Comparison of ENCODE assay signal across 1 cellular context in the genomic region with DNA sequence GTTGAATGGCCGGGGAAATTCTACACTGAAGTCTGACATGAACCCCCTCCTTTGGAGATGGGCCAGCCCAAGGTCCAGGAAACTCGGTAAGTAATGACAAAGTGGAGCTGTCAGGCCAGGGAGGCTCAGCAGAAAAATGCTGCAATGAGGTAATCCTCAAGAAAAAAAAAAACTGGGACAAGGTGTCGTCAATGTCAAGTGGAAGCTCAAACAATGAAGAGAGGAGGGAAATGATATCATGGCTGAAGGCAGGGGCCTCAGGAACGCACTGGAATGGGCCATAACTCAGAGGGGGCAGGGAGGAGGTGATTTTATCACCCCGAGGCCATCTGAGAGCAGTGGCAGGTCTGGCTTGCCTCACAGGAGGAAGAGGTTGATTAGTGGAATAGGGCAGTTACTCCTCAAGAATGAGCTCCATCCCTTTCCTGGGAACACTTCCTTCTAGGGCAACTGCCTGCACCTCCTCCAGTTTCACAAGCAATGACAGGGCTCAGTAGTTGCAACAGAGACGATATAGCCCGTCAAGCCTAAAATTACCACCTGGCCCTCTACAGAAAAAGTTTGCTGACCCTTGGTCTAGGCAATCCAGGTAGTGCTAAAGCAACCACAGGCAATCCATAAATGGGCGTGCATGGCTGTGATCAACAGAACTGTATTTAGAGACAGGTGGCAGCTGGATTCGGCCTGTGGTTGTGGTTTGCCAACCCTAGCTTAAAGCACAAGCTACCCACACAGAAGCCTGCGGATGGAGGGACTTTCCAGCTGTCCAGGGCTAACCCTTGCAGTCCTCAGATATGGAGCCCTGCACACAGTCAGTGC.
TF ChIP-seq lines count a peak whose summit lies in the region.

No MANE protein-coding gene starts in this region.

TF ChIP-seq in K562, 482 proteins besides CTCF, POLR2A, EP300 and RAD21 (continued from another document and continues in another):
- TF ChIP-seq, protein P1, sequence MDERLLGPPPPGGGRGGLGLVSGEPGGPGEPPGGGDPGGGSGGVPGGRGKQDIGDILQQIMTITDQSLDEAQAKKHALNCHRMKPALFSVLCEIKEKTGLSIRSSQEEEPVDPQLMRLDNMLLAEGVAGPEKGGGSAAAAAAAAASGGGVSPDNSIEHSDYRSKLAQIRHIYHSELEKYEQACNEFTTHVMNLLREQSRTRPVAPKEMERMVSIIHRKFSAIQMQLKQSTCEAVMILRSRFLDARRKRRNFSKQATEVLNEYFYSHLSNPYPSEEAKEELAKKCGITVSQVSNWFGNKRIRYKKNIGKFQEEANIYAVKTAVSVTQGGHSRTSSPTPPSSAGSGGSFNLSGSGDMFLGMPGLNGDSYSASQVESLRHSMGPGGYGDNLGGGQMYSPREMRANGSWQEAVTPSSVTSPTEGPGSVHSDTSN (CRISPR knock-in tag; IDR thresholded peaks at IDR 0.05; ENCODE audit: low read depth) = no peak
- TF ChIP-seq, protein P1 (tag; conservative IDR thresholded peaks at IDR 0.05; ENCODE audit: low read depth) = peak; percentile 76
- no peak for TF ChIP-seq ZNF699 (CRISPR knock-in tag; IDR thresholded peaks at IDR 0.05; ENCODE audit: insufficient replicate concordance)
- TF ChIP-seq, protein P2, sequence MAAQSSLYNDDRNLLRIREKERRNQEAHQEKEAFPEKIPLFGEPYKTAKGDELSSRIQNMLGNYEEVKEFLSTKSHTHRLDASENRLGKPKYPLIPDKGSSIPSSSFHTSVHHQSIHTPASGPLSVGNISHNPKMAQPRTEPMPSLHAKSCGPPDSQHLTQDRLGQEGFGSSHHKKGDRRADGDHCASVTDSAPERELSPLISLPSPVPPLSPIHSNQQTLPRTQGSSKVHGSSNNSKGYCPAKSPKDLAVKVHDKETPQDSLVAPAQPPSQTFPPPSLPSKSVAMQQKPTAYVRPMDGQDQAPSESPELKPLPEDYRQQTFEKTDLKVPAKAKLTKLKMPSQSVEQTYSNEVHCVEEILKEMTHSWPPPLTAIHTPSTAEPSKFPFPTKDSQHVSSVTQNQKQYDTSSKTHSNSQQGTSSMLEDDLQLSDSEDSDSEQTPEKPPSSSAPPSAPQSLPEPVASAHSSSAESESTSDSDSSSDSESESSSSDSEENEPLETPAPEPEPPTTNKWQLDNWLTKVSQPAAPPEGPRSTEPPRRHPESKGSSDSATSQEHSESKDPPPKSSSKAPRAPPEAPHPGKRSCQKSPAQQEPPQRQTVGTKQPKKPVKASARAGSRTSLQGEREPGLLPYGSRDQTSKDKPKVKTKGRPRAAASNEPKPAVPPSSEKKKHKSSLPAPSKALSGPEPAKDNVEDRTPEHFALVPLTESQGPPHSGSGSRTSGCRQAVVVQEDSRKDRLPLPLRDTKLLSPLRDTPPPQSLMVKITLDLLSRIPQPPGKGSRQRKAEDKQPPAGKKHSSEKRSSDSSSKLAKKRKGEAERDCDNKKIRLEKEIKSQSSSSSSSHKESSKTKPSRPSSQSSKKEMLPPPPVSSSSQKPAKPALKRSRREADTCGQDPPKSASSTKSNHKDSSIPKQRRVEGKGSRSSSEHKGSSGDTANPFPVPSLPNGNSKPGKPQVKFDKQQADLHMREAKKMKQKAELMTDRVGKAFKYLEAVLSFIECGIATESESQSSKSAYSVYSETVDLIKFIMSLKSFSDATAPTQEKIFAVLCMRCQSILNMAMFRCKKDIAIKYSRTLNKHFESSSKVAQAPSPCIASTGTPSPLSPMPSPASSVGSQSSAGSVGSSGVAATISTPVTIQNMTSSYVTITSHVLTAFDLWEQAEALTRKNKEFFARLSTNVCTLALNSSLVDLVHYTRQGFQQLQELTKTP (IDR thresholded peaks at IDR 0.05; ENCODE audit: low read depth in 1 of 2, partially characterized antibody in 2 of 2) = peak in 1 of 2 experiments; percentile 54
- TF ChIP-seq, protein P3, sequence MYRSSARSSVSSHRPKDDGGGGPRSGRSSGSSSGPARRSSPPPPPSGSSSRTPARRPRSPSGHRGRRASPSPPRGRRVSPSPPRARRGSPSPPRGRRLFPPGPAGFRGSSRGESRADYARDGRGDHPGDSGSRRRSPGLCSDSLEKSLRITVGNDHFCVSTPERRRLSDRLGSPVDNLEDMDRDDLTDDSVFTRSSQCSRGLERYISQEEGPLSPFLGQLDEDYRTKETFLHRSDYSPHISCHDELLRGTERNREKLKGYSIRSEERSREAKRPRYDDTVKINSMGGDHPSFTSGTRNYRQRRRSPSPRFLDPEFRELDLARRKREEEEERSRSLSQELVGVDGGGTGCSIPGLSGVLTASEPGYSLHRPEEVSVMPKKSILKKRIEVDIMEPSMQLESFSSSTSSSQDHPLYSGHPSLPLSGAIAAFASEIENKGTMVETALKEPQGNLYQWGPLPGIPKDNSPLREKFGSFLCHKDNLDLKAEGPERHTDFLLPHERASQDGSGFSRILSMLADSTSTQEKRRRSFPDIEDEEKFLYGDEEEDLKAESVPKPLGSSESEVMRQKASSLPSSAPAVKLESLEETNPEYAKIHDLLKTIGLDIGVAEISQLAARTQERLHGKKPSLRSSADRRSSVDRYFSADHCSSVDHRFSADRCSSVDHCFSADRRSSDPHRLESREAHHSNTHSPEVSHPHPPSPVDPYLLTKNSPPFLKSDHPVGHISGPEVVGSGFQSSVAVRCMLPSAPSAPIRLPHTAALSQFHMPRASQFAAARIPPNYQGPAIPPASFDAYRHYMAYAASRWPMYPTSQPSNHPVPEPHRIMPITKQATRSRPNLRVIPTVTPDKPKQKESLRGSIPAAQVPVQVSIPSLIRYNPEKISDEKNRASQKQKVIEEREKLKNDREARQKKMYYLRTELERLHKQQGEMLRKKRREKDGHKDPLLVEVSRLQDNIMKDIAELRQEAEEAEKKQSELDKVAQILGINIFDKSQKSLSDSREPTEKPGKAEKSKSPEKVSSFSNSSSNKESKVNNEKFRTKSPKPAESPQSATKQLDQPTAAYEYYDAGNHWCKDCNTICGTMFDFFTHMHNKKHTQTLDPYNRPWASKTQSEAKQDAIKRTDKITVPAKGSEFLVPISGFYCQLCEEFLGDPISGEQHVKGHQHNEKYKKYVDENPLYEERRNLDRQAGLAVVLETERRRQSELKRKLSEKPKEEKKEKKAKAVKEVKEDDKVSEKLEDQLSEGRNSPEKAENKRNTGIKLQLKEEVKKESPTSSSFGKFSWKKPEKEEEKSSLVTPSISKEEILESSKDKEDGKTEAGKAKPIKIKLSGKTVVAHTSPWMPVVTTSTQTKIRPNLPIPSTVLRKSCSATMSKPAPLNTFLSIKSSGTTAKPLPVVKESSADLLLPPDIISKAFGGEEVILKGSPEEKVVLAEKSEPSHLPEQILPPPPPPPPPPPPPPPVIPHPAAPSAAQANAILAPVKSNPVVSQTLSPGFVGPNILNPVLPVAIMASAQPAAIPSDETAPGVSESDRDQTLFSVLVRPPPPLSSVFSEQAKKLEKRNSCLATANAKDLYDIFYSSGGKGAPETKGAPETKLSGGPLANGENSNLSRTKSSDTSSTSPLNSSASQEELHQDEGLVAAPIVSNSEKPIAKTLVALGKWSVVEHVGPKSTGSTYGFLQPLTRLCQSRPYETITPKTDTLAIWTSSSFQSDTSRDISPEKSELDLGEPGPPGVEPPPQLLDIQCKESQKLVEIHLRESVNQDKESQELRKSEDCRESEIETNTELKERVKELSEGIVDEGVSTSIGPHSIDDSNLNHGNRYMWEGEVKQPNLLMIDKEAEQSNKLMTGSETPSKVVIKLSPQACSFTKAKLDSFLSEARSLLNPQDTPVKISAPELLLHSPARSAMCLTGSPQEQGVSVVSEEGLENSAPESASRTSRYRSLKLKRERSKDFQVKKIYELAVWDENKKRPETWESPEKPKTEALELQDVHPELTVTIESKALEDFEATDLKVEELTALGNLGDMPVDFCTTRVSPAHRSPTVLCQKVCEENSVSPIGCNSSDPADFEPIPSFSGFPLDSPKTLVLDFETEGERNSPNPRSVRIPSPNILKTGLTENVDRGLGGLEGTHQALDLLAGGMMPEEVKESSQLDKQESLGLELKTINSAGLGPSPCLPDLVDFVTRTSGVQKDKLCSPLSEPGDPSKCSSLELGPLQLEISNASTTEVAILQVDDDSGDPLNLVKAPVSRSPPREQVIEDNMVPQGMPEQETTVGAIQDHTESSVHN (IDR thresholded peaks at IDR 0.05; ENCODE audit: borderline replicate concordance in 1 of 2, low read depth in 1 of 2) = no peak
- TF ChIP-seq CC2D1A (IDR thresholded peaks at IDR 0.05) = no peak
- TF ChIP-seq FOXP1 (CRISPR knock-in tag; IDR thresholded peaks at IDR 0.05) = no peak
- TF ChIP-seq ZNF507 (tag; conservative IDR thresholded peaks at IDR 0.05) = no peak
- no peak for TF ChIP-seq HNRNPL (IDR thresholded peaks at IDR 0.05; ENCODE audit: low read depth, low read length)
- no peak for TF ChIP-seq ZNF75A (CRISPR knock-in tag; IDR thresholded peaks at IDR 0.05)
- TF ChIP-seq, protein P4, sequence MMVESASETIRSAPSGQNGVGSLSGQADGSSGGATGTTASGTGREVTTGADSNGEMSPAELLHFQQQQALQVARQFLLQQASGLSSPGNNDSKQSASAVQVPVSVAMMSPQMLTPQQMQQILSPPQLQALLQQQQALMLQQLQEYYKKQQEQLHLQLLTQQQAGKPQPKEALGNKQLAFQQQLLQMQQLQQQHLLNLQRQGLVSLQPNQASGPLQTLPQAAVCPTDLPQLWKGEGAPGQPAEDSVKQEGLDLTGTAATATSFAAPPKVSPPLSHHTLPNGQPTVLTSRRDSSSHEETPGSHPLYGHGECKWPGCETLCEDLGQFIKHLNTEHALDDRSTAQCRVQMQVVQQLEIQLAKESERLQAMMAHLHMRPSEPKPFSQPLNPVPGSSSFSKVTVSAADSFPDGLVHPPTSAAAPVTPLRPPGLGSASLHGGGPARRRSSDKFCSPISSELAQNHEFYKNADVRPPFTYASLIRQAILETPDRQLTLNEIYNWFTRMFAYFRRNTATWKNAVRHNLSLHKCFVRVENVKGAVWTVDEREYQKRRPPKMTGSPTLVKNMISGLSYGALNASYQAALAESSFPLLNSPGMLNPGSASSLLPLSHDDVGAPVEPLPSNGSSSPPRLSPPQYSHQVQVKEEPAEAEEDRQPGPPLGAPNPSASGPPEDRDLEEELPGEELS (CRISPR knock-in tag; IDR thresholded peaks at IDR 0.05; ENCODE audit: borderline replicate concordance) = no peak
- peak in 1 of 2 experiments; percentile 31; a peak in 1 of 4 replicates for TF ChIP-seq TRIM24 (IDR thresholded peaks at IDR 0.05)
- TF ChIP-seq, protein P5, sequence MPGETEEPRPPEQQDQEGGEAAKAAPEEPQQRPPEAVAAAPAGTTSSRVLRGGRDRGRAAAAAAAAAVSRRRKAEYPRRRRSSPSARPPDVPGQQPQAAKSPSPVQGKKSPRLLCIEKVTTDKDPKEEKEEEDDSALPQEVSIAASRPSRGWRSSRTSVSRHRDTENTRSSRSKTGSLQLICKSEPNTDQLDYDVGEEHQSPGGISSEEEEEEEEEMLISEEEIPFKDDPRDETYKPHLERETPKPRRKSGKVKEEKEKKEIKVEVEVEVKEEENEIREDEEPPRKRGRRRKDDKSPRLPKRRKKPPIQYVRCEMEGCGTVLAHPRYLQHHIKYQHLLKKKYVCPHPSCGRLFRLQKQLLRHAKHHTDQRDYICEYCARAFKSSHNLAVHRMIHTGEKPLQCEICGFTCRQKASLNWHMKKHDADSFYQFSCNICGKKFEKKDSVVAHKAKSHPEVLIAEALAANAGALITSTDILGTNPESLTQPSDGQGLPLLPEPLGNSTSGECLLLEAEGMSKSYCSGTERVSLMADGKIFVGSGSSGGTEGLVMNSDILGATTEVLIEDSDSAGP (CRISPR knock-in tag; IDR thresholded peaks at IDR 0.05) = no peak
- TF ChIP-seq ZNF444 (CRISPR knock-in tag; IDR thresholded peaks at IDR 0.05) = no peak
- TF ChIP-seq ZNF354B (CRISPR knock-in tag; IDR thresholded peaks at IDR 0.05) = no peak
- no peak for TF ChIP-seq ZNF431 (CRISPR knock-in tag; IDR thresholded peaks at IDR 0.05)
- no peak for TF ChIP-seq LARP7 (IDR thresholded peaks at IDR 0.05)
- peak; percentile 20; the same call in 1 of the 2 replicates for TF ChIP-seq SMARCE1 (IDR thresholded peaks at IDR 0.05)
- no peak for TF ChIP-seq NFE2 (IDR thresholded peaks at IDR 0.05; ENCODE audit: low read depth)
- no peak for TF ChIP-seq GATA2 (CRISPR knock-in tag; IDR thresholded peaks at IDR 0.05)
- no peak for TF ChIP-seq SAP30 (IDR thresholded peaks at IDR 0.05; ENCODE audit: borderline replicate concordance, insufficient read depth, low read depth, low read length, poor library complexity, severe bottlenecking)
- no peak for TF ChIP-seq MTA2 (IDR thresholded peaks at IDR 0.05; ENCODE audit: low read depth)
- no peak for TF ChIP-seq SIN3A (IDR thresholded peaks at IDR 0.05; ENCODE audit: borderline replicate concordance in 2 of 2, control insufficient read depth in 1 of 2, low read depth in 2 of 2, low read length in 2 of 2)
- TF ChIP-seq, protein P6, sequence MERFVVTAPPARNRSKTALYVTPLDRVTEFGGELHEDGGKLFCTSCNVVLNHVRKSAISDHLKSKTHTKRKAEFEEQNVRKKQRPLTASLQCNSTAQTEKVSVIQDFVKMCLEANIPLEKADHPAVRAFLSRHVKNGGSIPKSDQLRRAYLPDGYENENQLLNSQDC (CRISPR knock-in tag; IDR thresholded peaks at IDR 0.05) = no peak
- no peak for TF ChIP-seq BDP1 (IDR thresholded peaks at IDR 0.05; ENCODE audit: insufficient read depth, insufficient read length)
- TF ChIP-seq, protein P7, sequence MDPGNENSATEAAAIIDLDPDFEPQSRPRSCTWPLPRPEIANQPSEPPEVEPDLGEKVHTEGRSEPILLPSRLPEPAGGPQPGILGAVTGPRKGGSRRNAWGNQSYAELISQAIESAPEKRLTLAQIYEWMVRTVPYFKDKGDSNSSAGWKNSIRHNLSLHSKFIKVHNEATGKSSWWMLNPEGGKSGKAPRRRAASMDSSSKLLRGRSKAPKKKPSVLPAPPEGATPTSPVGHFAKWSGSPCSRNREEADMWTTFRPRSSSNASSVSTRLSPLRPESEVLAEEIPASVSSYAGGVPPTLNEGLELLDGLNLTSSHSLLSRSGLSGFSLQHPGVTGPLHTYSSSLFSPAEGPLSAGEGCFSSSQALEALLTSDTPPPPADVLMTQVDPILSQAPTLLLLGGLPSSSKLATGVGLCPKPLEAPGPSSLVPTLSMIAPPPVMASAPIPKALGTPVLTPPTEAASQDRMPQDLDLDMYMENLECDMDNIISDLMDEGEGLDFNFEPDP (CRISPR knock-in tag; IDR thresholded peaks at IDR 0.05) = no peak
- TF ChIP-seq TBP (optimal IDR thresholded peaks at IDR 0.05; ENCODE audit: low read depth, low read length) = no peak
- TF ChIP-seq TCF7L2 (IDR thresholded peaks at IDR 0.05; ENCODE audit: low read depth, low read length) = no peak; the same call in 1 of the 2 replicates
- TF ChIP-seq ARID1B (IDR thresholded peaks at IDR 0.05) = peak; percentile 47
- peak; percentile 56 for TF ChIP-seq CBFA2T3 (IDR thresholded peaks at IDR 0.05)
- TF ChIP-seq CEBPB (tag; IDR thresholded peaks at IDR 0.05) = peak; percentile 44; the same call in 1 of the 2 replicates
- TF ChIP-seq ESRRB (CRISPR knock-in tag; IDR thresholded peaks at IDR 0.05; ENCODE audit: borderline replicate concordance) = no peak
- TF ChIP-seq ZNF764 (CRISPR knock-in tag; IDR thresholded peaks at IDR 0.05; ENCODE audit: low read depth) = no peak
- TF ChIP-seq ZNF57 (CRISPR knock-in tag; IDR thresholded peaks at IDR 0.05) = no peak
- no peak for TF ChIP-seq RBM14 (IDR thresholded peaks at IDR 0.05; ENCODE audit: borderline replicate concordance, insufficient read depth, low read depth, low read length)
- TF ChIP-seq SPI1 (IDR thresholded peaks at IDR 0.05; ENCODE audit: borderline replicate concordance, low read depth, low read length) = no peak
